ENCODE assay signal across 8 cellular contexts in genomic region chr5:83721878-83722779, GRCh38. TPM values are rescaled to one million over a fixed set of nuclear protein-coding genes. Genes with fewer than 3 reads are reported as not detected.
A peak's percentile ranks its signal among the peaks of the same experiment; 100 is the strongest.
DNase-seq lines count a peak whose midpoint lies in the region; ATAC-seq, FAIRE-seq and TF ChIP-seq lines count a peak whose summit lies in the region.

No MANE protein-coding gene starts in this region.

- in situ Hi-C loops in mammary epithelial cell (cut with MboI; ENCODE audit: low sequenced_read_pairs in 2 of 2), result loop anchor here (10.0 to 25.0 kb wide), 2 partner anchors 533 to 715 kb away; no protein-coding TSS in a partner anchor

- H3K4me2 ChIP-seq in mammary epithelial cell (ENCODE audit: insufficient read depth, low read depth, low read length), result peak overlapping the region; percentile 99

- no peak for FAIRE-seq in GM12892 (lab: Jason Lieb, UNC)

- H3K9ac ChIP-seq in mammary epithelial cell (ENCODE audit: insufficient read depth, low read length), result no peak overlapping the region

- DNase-seq in AG09309 (ENCODE audit: low read depth), result peak; percentile 10
- peak; percentile 14 for DNase-seq in GM12892 (ENCODE audit: insufficient read length)
- peak; percentile 89 for DNase-seq in NCI-H82 (lab: John Stamatoyannopoulos, UW)
- peak; percentile 57 for DNase-seq in mammary epithelial cell
- DNase-seq in inferior parietal cortex (ENCODE audit: extremely low spot score), result peak; percentile 75

- H3K4me1 ChIP-seq in mammary epithelial cell (ENCODE audit: insufficient read depth, low read length), result peaks cover 8% of the 10 kb centered on the region

- 3% methylated on average over 9 of the region's 70 CpGs for WGBS in mammary epithelial cell (ENCODE audit: low coverage, missing lambda C conversion rate)

- H3K36me3 ChIP-seq in mammary epithelial cell (ENCODE audit: insufficient read depth, low read length), result no peaks in the 10 kb centered on the region

- CTCF ChIA-PET in mammary epithelial cell (lab: Charles Lee; ENCODE audit: low non-redundant PET), result no interaction called here

- no peak overlapping the region for H3K27ac ChIP-seq in mammary epithelial cell (ENCODE audit: insufficient read depth, low read depth, low read length)
- H3K27ac ChIP-seq in skin epidermis, result peak overlapping the region in 6 of 21 experiments; percentile 3 to 58 (median 35)

- no peaks in the 10 kb centered on the region for H3K9me3 ChIP-seq in mammary epithelial cell (replicated peaks; ENCODE audit: insufficient read depth, low read length)

- no peaks in the 10 kb centered on the region for H3K79me2 ChIP-seq in mammary epithelial cell (ENCODE audit: insufficient read depth, low read length)

- H3K4me3 ChIP-seq in AG09309 (ENCODE audit: control insufficient read depth, low read depth, low read length) (peak overlapping the region; percentile 60), mammary epithelial cell (replicated peaks in 1 of 3; ENCODE audit: insufficient read depth in 1 of 3, low read depth in 2 of 3, low read length in 3 of 3) (peak overlapping the region; percentile 45 to 59 (median 49)), skin epidermis (peak overlapping the region; percentile 15 to 50 (median 33))

- dilution Hi-C loops in mammary epithelial cell (cut with HindIII; ENCODE audit: low sequenced_read_pairs), result no loop called here

- TF ChIP-seq POLR2A in GM12892 (IDR thresholded peaks at IDR 0.05; ENCODE audit: low read depth, low read length), result no peak

- H3K27me3 ChIP-seq in mammary epithelial cell (ENCODE audit: insufficient read depth, low read length), result no peaks in the 10 kb centered on the region

- no peaks in the 10 kb centered on the region for H4K20me1 ChIP-seq in mammary epithelial cell (ENCODE audit: insufficient read depth, low read length)

- peak overlapping the region; percentile 92 for H2AFZ ChIP-seq in mammary epithelial cell (ENCODE audit: low read depth, low read length)

- TF ChIP-seq CTCF in AG09309 (IDR thresholded peaks at IDR 0.05; ENCODE audit: control insufficient read depth, insufficient read depth, low read depth, low read length, missing control alignments), result peak; percentile 50
- peak; percentile 41 to 44 for TF ChIP-seq CTCF in mammary epithelial cell (conservative IDR thresholded peaks at IDR 0.05 in 1 of 2, IDR thresholded peaks at IDR 0.05 in 1 of 2; ENCODE audit: extremely low read depth in 1 of 2, insufficient read depth in 1 of 2, low read depth in 1 of 2, low read length in 2 of 2)

- intact Hi-C loops in mammary epithelial cell (cut with micrococcal nuclease), result loop anchor here (1.0 to 5.0 kb wide), 5 partner anchors 205 to 1327 kb away; no protein-coding TSS in a partner anchor

- BruUV-seq in mammary epithelial cell (replicated peaks; lab: Mats Ljungman, UMichigan), result no TSS peak

- ATAC-seq in HG03139 (IDR thresholded peaks at IDR 0.05; ENCODE audit: unreplicated experiment) (peak; percentile 62), HG02763 (IDR thresholded peaks at IDR 0.05; ENCODE audit: unreplicated experiment) (no peak)

RNA-seq across cellular contexts. Expression of gene HAPLN1, which starts 1.5 kb away (rescaled TPM):
- polyA plus RNA-seq in GM12892 (2012; ENCODE audit: missing spikeins), result not detected
- total RNA-seq in mammary epithelial cell, result under 1 TPM in 1 of 2 donors, not detected in 1; under 0.01 TPM
- not detected for polyA plus RNA-seq in mammary epithelial cell
- polyA minus RNA-seq in mammary epithelial cell, result not detected

Comparison
In these comparisons a context has a peak if more than half of its experiments do, and no peak if none do; other contexts are left out.
1. DNase-seq: peak in every context shown above with its lines; median percentile 89 in NCI-H82; 75 in inferior parietal cortex; 57 in mammary epithelial cell; 14 in GM12892; 10 in AG09309.